8 cellular contexts compared by ENCODE assay signal in genomic region chr16:15154005-15154404, GRCh38. TPM values are rescaled to one million over a fixed set of nuclear protein-coding genes. Genes with fewer than 3 reads are reported as not detected.
DNase-seq lines count a peak whose midpoint lies in the region; ATAC-seq and TF ChIP-seq lines count a peak whose summit lies in the region.
"Not testable (repeated sequence)": the region's sequence is repeated elsewhere in the genome, so short reads cannot be mapped to it uniquely, and the experiment has no call there.

No MANE protein-coding gene starts in this region.

- not testable (repeated sequence) for H3K36me3 ChIP-seq in WERI-Rb-1; adrenal gland (replicated peaks in 1 of 2); fibroblast of lung (ENCODE audit: control insufficient read depth, insufficient read depth, low read length); upper lobe of right lung

- 0 to 5% methylated on average over 10 to 17 of the region's 48 CpGs; no CpG with 5 or more reads in 2 of the 4 donors for WGBS in adrenal gland, 4 donors
- WGBS in lower leg skin, 2 donors: 1% methylated on average over 20 of the region's 48 CpGs; no CpG with 5 or more reads in 1 of the 2 donors

- not testable (repeated sequence) for TF ChIP-seq POLR2A in adrenal gland (IDR thresholded peaks at IDR 0.05); lower leg skin (IDR thresholded peaks at IDR 0.05)

- H3K4me1 ChIP-seq in adrenal gland (replicated peaks in 1 of 2); fibroblast of lung (ENCODE audit: control insufficient read depth, extremely low read depth, insufficient read depth, low read length); upper lobe of right lung: not testable (repeated sequence)

- H3K27me3 ChIP-seq in WERI-Rb-1 (ENCODE audit: insufficient read depth, low read depth, severe bottlenecking); adrenal gland; fibroblast of lung (ENCODE audit: control insufficient read depth, insufficient read depth, low read length); upper lobe of right lung: not testable (repeated sequence)

- H4K20me1 ChIP-seq in fibroblast of lung (ENCODE audit: control insufficient read depth, extremely low read depth, insufficient read depth, low read length): not testable (repeated sequence)

- H3K9me3 ChIP-seq in WERI-Rb-1 (ENCODE audit: severe bottlenecking); adrenal gland (replicated peaks in 1 of 3); fibroblast of lung (ENCODE audit: control insufficient read depth, insufficient read depth, low read depth, low read length); upper lobe of right lung: not testable (repeated sequence)

- TF ChIP-seq CTCF in WERI-Rb-1 (IDR thresholded peaks at IDR 0.05; ENCODE audit: low read depth, low read length); adrenal gland (IDR thresholded peaks at IDR 0.05); fibroblast of lung (conservative IDR thresholded peaks at IDR 0.05 in 1 of 2, IDR thresholded peaks at IDR 0.05 in 1 of 2; ENCODE audit: low read depth in 1 of 2, low read length in 2 of 2); lower leg skin (IDR thresholded peaks at IDR 0.05); retinal pigment epithelial cell (conservative IDR thresholded peaks at IDR 0.05; ENCODE audit: low read depth, low read length); upper lobe of right lung (IDR thresholded peaks at IDR 0.05): not testable (repeated sequence)

- not testable (repeated sequence) for H3K4me2 ChIP-seq in fibroblast of lung (ENCODE audit: extremely low read depth, insufficient read depth, low read length)

- H2AFZ ChIP-seq in fibroblast of lung (ENCODE audit: low read length): not testable (repeated sequence)

- DNase-seq in DMS53 (lab: John Stamatoyannopoulos, UW) (peak; percentile 16), NAMALWA (ENCODE audit: low spot score) (peak; percentile 20), WERI-Rb-1 (peak; percentile 20), adrenal gland (peak in 5 of 7 donors; percentile 28 to 58 (median 49)), fibroblast of lung (ENCODE audit: low read depth in 2 of 2) (peak; percentile 29 to 38), lower leg skin (ENCODE audit: low spot score in 2 of 2) (peak in 1 of 2 donors; percentile 91), upper lobe of right lung (peak; percentile 74)
- DNase-seq in retinal pigment epithelial cell (ENCODE audit: low read depth): not testable (repeated sequence)

- H3K4me3 ChIP-seq in WERI-Rb-1 (ENCODE audit: low read depth, low read length): peak overlapping the region; percentile 55
- H3K4me3 ChIP-seq in adrenal gland: peak overlapping the region in 2 of 4 donors; percentile 34 to 79
- peak overlapping the region; percentile 37 to 57 (median 51) for H3K4me3 ChIP-seq in fibroblast of lung (replicated peaks in 1 of 4; ENCODE audit: control extremely low read depth in 1 of 4, insufficient read depth in 1 of 4, low read depth in 3 of 4, low read length in 4 of 4)
- peak overlapping the region; percentile 30 for H3K4me3 ChIP-seq in lower leg skin (ENCODE audit: low read depth, poor library complexity, severe bottlenecking)
- H3K4me3 ChIP-seq in retinal pigment epithelial cell (ENCODE audit: low read length): peak overlapping the region; percentile 43
- peak overlapping the region; percentile 51 for H3K4me3 ChIP-seq in upper lobe of right lung

- not testable (repeated sequence) for H3K79me2 ChIP-seq in fibroblast of lung (ENCODE audit: control insufficient read depth, insufficient read depth, low read length)

- intact Hi-C loops in adrenal gland (cut with DNase I); lower leg skin (cut with DNase I; ENCODE audit: low total_unique reads); upper lobe of right lung (cut with DNase I): not testable (repeated sequence)

- ATAC-seq in upper lobe of right lung: not testable (repeated sequence)

- H3K27ac ChIP-seq in WERI-Rb-1; fibroblast of lung (ENCODE audit: insufficient read depth, low read length): not testable (repeated sequence)
- H3K27ac ChIP-seq in adrenal gland: peak overlapping the region in 3 of 5 donors; percentile 48 to 92 (median 73)
- H3K27ac ChIP-seq in upper lobe of right lung: peak overlapping the region; percentile 51

- peak overlapping the region; percentile 42 for H3K9ac ChIP-seq in fibroblast of lung (ENCODE audit: insufficient read depth, low read length)

RNA-seq across cellular contexts. Expression of gene RRN3, which starts 59.9 kb away (rescaled TPM):
- total RNA-seq in adrenal gland (10 to 100 TPM; 15.0 to 42.3 (median 27.4) TPM), fibroblast of lung (38.3 and 43.6 TPM in 2 replicates), lower leg skin (10 to 100 TPM; 19.1 to 29.0 (median 25.3) TPM), upper lobe of right lung (27.6 TPM)
- polyA plus RNA-seq in adrenal gland (10 to 100 TPM; 13.6 to 35.7 (median 15.8) TPM), fibroblast of lung (28.9 and 32.5 TPM in 2 replicates)
- polyA plus RNA-seq in fibroblast of lung (2012): 16.4 and 20.6 TPM in 2 replicates
- 9.1 and 18.3 TPM in 2 replicates for polyA minus RNA-seq in fibroblast of lung (ENCODE audit: low replicate concordance)
